Comparison of ENCODE assay signal across 9 cellular contexts in genomic region chr6:89116702-89117101, GRCh38. TPM values are rescaled to one million over a fixed set of nuclear protein-coding genes. Genes with fewer than 3 reads are reported as not detected.
A peak's percentile ranks its signal among the peaks of the same experiment; 100 is the strongest.
DNase-seq lines count a peak whose midpoint lies in the region; ATAC-seq and TF ChIP-seq lines count a peak whose summit lies in the region.
"Had no signal": no experiment of that assay in that cellular context is flagged by ENCODE, and none has a peak within 500 bp of the region (broad histone marks: within the 10 kb centered on the region; RNA-seq: fewer than 3 reads in every experiment).

No MANE protein-coding gene starts in this region.

- peaks cover 6% of the 10 kb centered on the region for H3F3A ChIP-seq in smooth muscle cell (ENCODE audit: low read depth)

- CTCF ChIA-PET in activated CD4-positive, alpha-beta memory T cell treated with anti-CD3 and anti-CD28 coated beads, Interleukin-2, amount 10 ng/mL, durations not matched to agents 7 days and 5 days (lab: Charles Lee), result interaction anchor here (1.0 to 1.2 kb wide), 2 partner anchors 12 to 18 kb away, joined by 3 to 4 read pairs; no protein-coding TSS in a partner anchor

- peaks cover 27% of the 10 kb centered on the region for H3K79me2 ChIP-seq in smooth muscle cell (ENCODE audit: low read depth)

- H3K9ac ChIP-seq in smooth muscle cell (ENCODE audit: low read depth), result no peak overlapping the region

- peaks cover 37% of the 10 kb centered on the region for H3K27me3 Mint-ChIP-seq in T-helper 2 cell treated with Interferon-gamma antibody and Interleukin-4, amounts not matched to agents 5 μg/mL and 100 μg/mL, for 36 hours (ENCODE audit: low read depth)
- peaks cover 34% of the 10 kb centered on the region for H3K27me3 Mint-ChIP-seq in activated CD4-positive, alpha-beta memory T cell treated with anti-CD3 and anti-CD28 coated beads, Interleukin-2, amount 10 ng/mL, durations not matched to agents 7 days and 5 days

- no peaks in the 10 kb centered on the region for H3K9me3 Mint-ChIP-seq in T-helper 2 cell treated with Interferon-gamma antibody and Interleukin-4, amounts not matched to agents 5 μg/mL and 100 μg/mL, for 36 hours
- no peaks in the 10 kb centered on the region for H3K9me3 Mint-ChIP-seq in activated CD4-positive, alpha-beta memory T cell treated with anti-CD3 and anti-CD28 coated beads, Interleukin-2, amount 10 ng/mL, durations not matched to agents 7 days and 5 days

- H2AFZ ChIP-seq in smooth muscle cell (ENCODE audit: low read depth), result peak overlapping the region; percentile 87

- peaks cover 9% of the 10 kb centered on the region for H4K20me1 ChIP-seq in smooth muscle cell (ENCODE audit: low read depth)

- DNase-seq in T-helper 2 cell treated with Interferon-gamma antibody and Interleukin-4, amounts not matched to agents 5 μg/mL and 100 μg/mL, for 36 hours (ENCODE audit: low spot score), result no peak
- DNase-seq in T-helper 2 cell (no peak), smooth muscle cell (lab: John Stamatoyannopoulos, UW; ENCODE audit: unreplicated experiment) (no peak), activated gamma-delta T cell treated with Interleukin-2 at 50 U/mL for 16 hours (no peak), hypothalamus (lab: John Stamatoyannopoulos, UW) (no peak)
- no peak for DNase-seq in activated CD4-positive, alpha-beta memory T cell treated with anti-CD3 and anti-CD28 coated beads, Interleukin-2, amount 10 ng/mL, durations not matched to agents 7 days and 5 days
- DNase-seq: NCI-H1436 treated with DMSO at 0.1 percent for 48 hours had no signal

- H3K4me3 Mint-ChIP-seq in T-helper 2 cell treated with Interferon-gamma antibody and Interleukin-4, amounts not matched to agents 5 μg/mL and 100 μg/mL, for 36 hours, result peak overlapping the region; percentile 85
- H3K4me3 Mint-ChIP-seq in activated CD4-positive, alpha-beta memory T cell treated with anti-CD3 and anti-CD28 coated beads, Interleukin-2, amount 10 ng/mL, durations not matched to agents 7 days and 5 days, result peak overlapping the region; percentile 68

- H3K4me3 ChIP-seq in iPS-18c (ENCODE audit: insufficient read depth, low read depth, low read length) (peak overlapping the region; percentile 86; the same call in 1 of the 2 replicates), smooth muscle cell (peak overlapping the region; percentile 86)

- no peak for TF ChIP-seq CTCF in smooth muscle cell (IDR thresholded peaks at IDR 0.05; ENCODE audit: borderline replicate concordance, insufficient read depth, poor library complexity, severe bottlenecking)

- no peak for ATAC-seq in HG02759 (IDR thresholded peaks at IDR 0.05; ENCODE audit: unreplicated experiment)

- H3K36me3 Mint-ChIP-seq in T-helper 2 cell treated with Interferon-gamma antibody and Interleukin-4, amounts not matched to agents 5 μg/mL and 100 μg/mL, for 36 hours (ENCODE audit: low read depth), result no peaks in the 10 kb centered on the region
- no peaks in the 10 kb centered on the region for H3K36me3 Mint-ChIP-seq in activated CD4-positive, alpha-beta memory T cell treated with anti-CD3 and anti-CD28 coated beads, Interleukin-2, amount 10 ng/mL, durations not matched to agents 7 days and 5 days (ENCODE audit: low read depth)

- POLR2A ChIA-PET in activated CD4-positive, alpha-beta memory T cell treated with anti-CD3 and anti-CD28 coated beads, Interleukin-2, amount 10 ng/mL, durations not matched to agents 7 days and 5 days (lab: Charles Lee), result interaction anchor here (1.1 to 2.7 kb wide), 2 partner anchors 36 to 231 kb away, joined by 3 to 17 read pairs; partner anchors contain the start of gene PNRC1

- H3K4me2 ChIP-seq in smooth muscle cell, result peak overlapping the region; percentile 88

- H3K27ac Mint-ChIP-seq in T-helper 2 cell treated with Interferon-gamma antibody and Interleukin-4, amounts not matched to agents 5 μg/mL and 100 μg/mL, for 36 hours, result no peak overlapping the region
- H3K27ac Mint-ChIP-seq in activated CD4-positive, alpha-beta memory T cell treated with anti-CD3 and anti-CD28 coated beads, Interleukin-2, amount 10 ng/mL, durations not matched to agents 7 days and 5 days, result no peak overlapping the region

- 76% methylated on average over 6 of the region's 6 CpGs for WGBS in smooth muscle cell (ENCODE audit: low lambda C conversion rate)

- H3K9me3 ChIP-seq in iPS-18c (ENCODE audit: control insufficient read depth, insufficient read depth, low read length) (peaks cover 2% of the 10 kb centered on the region), smooth muscle cell (replicated peaks; ENCODE audit: low read depth) (no peaks in the 10 kb centered on the region)

- no peak overlapping the region for H3K27ac ChIP-seq in smooth muscle cell (ENCODE audit: low read depth)

- no peaks in the 10 kb centered on the region for H3K27me3 ChIP-seq in smooth muscle cell (ENCODE audit: low read depth)

- no peaks in the 10 kb centered on the region for H3K36me3 ChIP-seq in smooth muscle cell (ENCODE audit: low read depth)

- peaks cover 5% of the 10 kb centered on the region for H3K4me1 Mint-ChIP-seq in T-helper 2 cell treated with Interferon-gamma antibody and Interleukin-4, amounts not matched to agents 5 μg/mL and 100 μg/mL, for 36 hours (ENCODE audit: low read depth)
- H3K4me1 Mint-ChIP-seq in activated CD4-positive, alpha-beta memory T cell treated with anti-CD3 and anti-CD28 coated beads, Interleukin-2, amount 10 ng/mL, durations not matched to agents 7 days and 5 days, result peaks cover 5% of the 10 kb centered on the region

- peaks cover 8% of the 10 kb centered on the region for H3K4me1 ChIP-seq in smooth muscle cell (ENCODE audit: low read depth)

RNA-seq across cellular contexts. Expression of gene SRSF12, which starts 1.2 kb away (rescaled TPM):
- total RNA-seq in activated CD4-positive, alpha-beta memory T cell treated with anti-CD3 and anti-CD28 coated beads, Interleukin-2, amount 10 ng/mL, durations not matched to agents 7 days and 5 days, result not detected
- 5.3 and 7.2 TPM in 2 replicates for total RNA-seq in smooth muscle cell
- 5.6 and 5.8 TPM in 2 replicates for polyA plus RNA-seq in smooth muscle cell

RNA-seq across cellular contexts. Expression of gene PM20D2, which starts 29.2 kb away (rescaled TPM):
- 1 to 10 TPM; 5.0 to 5.5 TPM for total RNA-seq in activated CD4-positive, alpha-beta memory T cell treated with anti-CD3 and anti-CD28 coated beads, Interleukin-2, amount 10 ng/mL, durations not matched to agents 7 days and 5 days
- 6.9 and 7.8 TPM in 2 replicates for total RNA-seq in smooth muscle cell
- 4.8 and 5.6 TPM in 2 replicates for polyA plus RNA-seq in smooth muscle cell

RNA-seq across cellular contexts. Expression of gene PNRC1, which starts 36.2 kb away (rescaled TPM):
- 100 to 1,000 TPM; 130 to 131 TPM for total RNA-seq in activated CD4-positive, alpha-beta memory T cell treated with anti-CD3 and anti-CD28 coated beads, Interleukin-2, amount 10 ng/mL, durations not matched to agents 7 days and 5 days
- total RNA-seq in smooth muscle cell, result 188 and 202 TPM in 2 replicates
- polyA plus RNA-seq in smooth muscle cell, result 183 and 198 TPM in 2 replicates
